Comparison of ENCODE assay signal across 1 cellular context in the genomic region with DNA sequence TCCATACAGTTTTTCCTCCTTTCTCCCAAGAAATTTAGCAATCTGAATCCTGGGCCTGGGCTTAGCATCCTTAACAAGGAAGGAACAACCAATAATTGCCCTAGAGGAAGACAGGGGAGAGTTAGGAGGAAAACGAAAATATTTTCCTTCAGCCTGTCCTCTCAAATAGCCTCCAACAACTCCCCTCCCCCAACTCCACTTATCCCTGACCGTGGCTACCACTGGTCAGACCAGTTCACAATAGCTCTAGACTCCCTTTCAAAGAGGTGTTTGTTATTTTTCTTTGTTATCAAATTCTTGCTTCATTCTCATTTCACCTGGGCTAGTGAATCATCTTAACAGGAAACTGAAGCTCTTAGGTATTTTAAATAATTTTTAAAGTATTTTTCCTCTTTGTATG.
TF ChIP-seq lines count a peak whose summit lies in the region.

No MANE protein-coding gene starts in this region.

TF ChIP-seq in K562, 482 proteins besides CTCF, POLR2A, EP300 and RAD21:
- TF ChIP-seq RBM14 (IDR thresholded peaks at IDR 0.05; ENCODE audit: borderline replicate concordance, insufficient read depth, low read depth, low read length) (no peak), MXI1 (IDR thresholded peaks at IDR 0.05; ENCODE audit: low read depth, low read length) (no peak), KDM4B (IDR thresholded peaks at IDR 0.05; ENCODE audit: borderline replicate concordance in 2 of 2, low read depth in 1 of 2) (no peak), ZNF586 (CRISPR knock-in tag; conservative IDR thresholded peaks at IDR 0.05) (no peak), GABPA (tag; conservative IDR thresholded peaks at IDR 0.05; ENCODE audit: low read depth) (no peak), RCOR1 (IDR thresholded peaks at IDR 0.05; ENCODE audit: borderline replicate concordance in 1 of 2, low read depth in 2 of 2, low read length in 2 of 2) (no peak), KHSRP (IDR thresholded peaks at IDR 0.05) (no peak), MED1 (CRISPR knock-in tag; IDR thresholded peaks at IDR 0.05; ENCODE audit: borderline replicate concordance) (no peak), ZNF263 (CRISPR knock-in tag; IDR thresholded peaks at IDR 0.05; ENCODE audit: borderline replicate concordance) (no peak), E4F1 (CRISPR knock-in tag; IDR thresholded peaks at IDR 0.05; ENCODE audit: borderline replicate concordance) (no peak), PTBP1 (IDR thresholded peaks at IDR 0.05; ENCODE audit: low read depth, low read length) (no peak), EZH2 (IDR thresholded peaks at IDR 0.05; ENCODE audit: borderline replicate concordance, low read depth, low read length) (no peak), ZFP36 (IDR thresholded peaks at IDR 0.05; ENCODE audit: low read depth, low read length, partially characterized antibody) (no peak)
